ENCODE assay signal across 8 cellular contexts in genomic region chr6:16769131-16769985, GRCh38. TPM values are rescaled to one million over a fixed set of nuclear protein-coding genes. Genes with fewer than 3 reads are reported as not detected.
DNase-seq lines count a peak whose midpoint lies in the region; ATAC-seq and FAIRE-seq lines count a peak whose summit lies in the region.

No MANE protein-coding gene starts in this region.

- ATAC-seq in HG02970 (IDR thresholded peaks at IDR 0.05; ENCODE audit: low FRiP score, unreplicated experiment), result no peak

- H3K4me1 ChIP-seq in small intestine (ENCODE audit: control insufficient read depth in 2 of 2, insufficient read depth in 1 of 2, low read depth in 1 of 2, low read length in 1 of 2), result peaks cover 0 to 6% of the 10 kb centered on the region in 2 donors

- no peaks in the 10 kb centered on the region for H3K9me3 ChIP-seq in small intestine (ENCODE audit: control insufficient read depth, low read depth)

- no peak overlapping the region for H3K4me3 ChIP-seq in small intestine (ENCODE audit: low read depth in 1 of 2, low read length in 2 of 2)

- peak; percentile 57 for FAIRE-seq in GM19239 (lab: Jason Lieb, UNC)
- no peak for FAIRE-seq in small intestine (lab: Jason Lieb, UNC)

- 16 to 28% (median 18%) methylated on average over 8 of the region's 8 CpGs for WGBS in small intestine, 3 donors

- H3K27me3 ChIP-seq in small intestine (ENCODE audit: control insufficient read depth in 2 of 2, insufficient read depth in 2 of 2, low read length in 2 of 2), result no peaks in the 10 kb centered on the region

- DNase-seq in GM19239 (ENCODE audit: insufficient read length, low spot score) (no peak), NOMO-1 (lab: John Stamatoyannopoulos, UW; ENCODE audit: unreplicated experiment in 2 of 2) (peak; percentile 94 to 96), activated T-cell treated with anti-CD3 and anti-CD28 coated beads for 24 hours (ENCODE audit: low read depth) (peak; percentile 64), fibroblast of the conjunctiva (ENCODE audit: low read depth) (peak; percentile 68), small intestine (peak; percentile 77), OCI-M2 (lab: John Stamatoyannopoulos, UW; ENCODE audit: unreplicated experiment) (no peak), medulla oblongata (ENCODE audit: extremely low spot score) (no peak)

- H3K36me3 ChIP-seq in small intestine (ENCODE audit: control insufficient read depth in 2 of 2, insufficient read depth in 2 of 2, low read length in 2 of 2), result no peaks in the 10 kb centered on the region

- no peak overlapping the region for H3K27ac ChIP-seq in small intestine (ENCODE audit: low read depth in 1 of 2, low read length in 1 of 2)

RNA-seq across cellular contexts. Expression of gene ATXN1, which starts 8.1 kb away (rescaled TPM):
- polyA plus RNA-seq in small intestine, result 1 to 10 TPM; 4.6 to 6.5 (median 5.4) TPM

Comparison
In these comparisons a context has a peak if more than half of its experiments do, and no peak if none do; other contexts are left out.
1. DNase-seq: peak in NOMO-1 (2 of 2), activated T-cell treated with anti-CD3 and anti-CD28 coated beads for 24 hours (single experiment), fibroblast of the conjunctiva (single experiment) and small intestine (single experiment); none in GM19239 (single experiment), OCI-M2 (single experiment) and medulla oblongata (single experiment).